In the genomic region with DNA sequence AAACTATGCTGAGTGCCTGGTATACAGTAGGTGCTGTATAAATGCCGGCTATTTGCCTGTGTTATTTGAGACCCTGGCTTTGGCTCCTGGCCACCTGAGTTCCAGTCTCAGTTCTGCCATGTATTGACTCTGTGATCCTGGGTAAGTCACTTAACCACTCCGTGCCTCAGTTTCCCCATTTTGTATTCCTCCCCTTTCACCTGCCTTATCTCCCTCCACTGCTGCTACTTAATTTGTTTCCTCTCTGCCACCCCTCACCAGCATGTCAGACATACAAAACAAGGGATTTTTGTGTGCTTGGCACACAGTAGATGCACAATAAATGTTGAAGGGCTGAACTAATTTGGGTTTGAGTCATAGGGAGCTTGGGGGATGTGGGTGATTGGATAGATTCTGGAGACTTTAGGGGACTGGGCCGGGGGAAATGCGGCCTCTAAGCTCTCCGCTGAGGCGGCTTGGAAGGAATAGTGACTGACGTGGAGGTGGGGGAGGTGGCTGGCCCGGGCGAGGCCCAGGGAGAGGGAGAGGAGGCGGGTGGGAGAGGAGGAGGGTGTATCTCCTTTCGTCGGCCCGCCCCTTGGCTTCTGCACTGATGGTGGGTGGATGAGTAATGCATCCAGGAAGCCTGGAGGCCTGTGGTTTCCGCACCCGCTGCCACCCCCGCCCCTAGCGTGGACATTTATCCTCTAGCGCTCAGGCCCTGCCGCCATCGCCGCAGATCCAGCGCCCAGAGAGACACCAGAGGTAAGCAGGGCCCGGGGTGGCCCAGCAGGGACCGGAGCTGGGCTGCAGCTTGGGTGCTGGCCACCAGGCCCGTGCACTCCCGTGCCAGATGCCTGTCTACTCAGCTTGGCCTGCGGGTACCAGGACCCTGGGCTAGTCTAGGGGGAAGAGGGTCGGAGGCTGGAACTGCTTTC, we compare ENCODE assay signal across 8 cellular contexts. TPM values are rescaled to one million over a fixed set of nuclear protein-coding genes. Genes with fewer than 3 reads are reported as not detected.
A peak's percentile ranks its signal among the peaks of the same experiment; 100 is the strongest.
DNase-seq lines count a peak whose midpoint lies in the region; ATAC-seq and TF ChIP-seq lines count a peak whose summit lies in the region.

A gene (plus strand): TSS at position 706 of the 917 bp plus-strand sequence. CDS start 980 bp downstream, outside the sequence.

- DNase-seq in COLO829 (ENCODE audit: low spot score), result peak; percentile 90
- peak; percentile 31 for DNase-seq in HuH-7.5 (ENCODE audit: low spot score)
- peak; percentile 47 to 69 (median 53) for DNase-seq in T-helper 17 cell
- DNase-seq in anterior cingulate cortex (lab: John Stamatoyannopoulos, UW), result peak in 44 of 58 donors; percentile 3 to 68 (median 34)
- DNase-seq in right cardiac atrium, result peak; percentile 94 to 96 (median 96)
- DNase-seq in uterus, result peak; percentile 89 to 96

- H3K36me3 Mint-ChIP-seq in T-helper 17 cell (ENCODE audit: low read depth), result peaks cover 5% of the 10 kb centered on the region

- TF ChIP-seq CTCF in uterus (IDR thresholded peaks at IDR 0.05), result peak in 1 of 4 experiments; percentile 16

- no peaks in the 10 kb centered on the region for H3K36me3 ChIP-seq in rectal smooth muscle tissue (ENCODE audit: control insufficient read depth, insufficient read depth, low read length)
- no peaks in the 10 kb centered on the region for H3K36me3 ChIP-seq in uterus

- H3K27me3 Mint-ChIP-seq in T-helper 17 cell, result no peaks in the 10 kb centered on the region

- 5% methylated on average over 28 of the region's 28 CpGs for WGBS in right cardiac atrium

- H3K4me1 ChIP-seq in right cardiac atrium (ENCODE audit: control insufficient read depth, insufficient read depth, low read length) (no peaks in the 10 kb centered on the region), rectal smooth muscle tissue (ENCODE audit: control insufficient read depth, insufficient read depth, low read length) (peaks cover 3% of the 10 kb centered on the region), uterus (no peaks in the 10 kb centered on the region)

- peak within 1 kb of the TSS; percentile 18 for H3K4me3 ChIP-seq in right cardiac atrium (ENCODE audit: low read length)
- H3K4me3 ChIP-seq in rectal smooth muscle tissue (ENCODE audit: low read length), result peak within 1 kb of the TSS; percentile 55
- peak within 1 kb of the TSS; percentile 43 to 51 for H3K4me3 ChIP-seq in uterus

- H3K27ac ChIP-seq in right cardiac atrium (ENCODE audit: low read length), result peak within 1 kb of the TSS; percentile 84
- peak within 1 kb of the TSS; percentile 84 for H3K27ac ChIP-seq in rectal smooth muscle tissue (ENCODE audit: low read depth, low read length)
- H3K27ac ChIP-seq in uterus, result peak within 1 kb of the TSS; percentile 88 to 91

- peak within 1 kb of the TSS; percentile 32 for H3K9ac ChIP-seq in rectal smooth muscle tissue (ENCODE audit: low read length)

- TF ChIP-seq POLR2A in uterus (IDR thresholded peaks at IDR 0.05), result peak; percentile 18 to 58

- peak within 1 kb of the TSS; percentile 94 for H3K4me3 Mint-ChIP-seq in T-helper 17 cell

- H3K9me3 ChIP-seq in T-helper 17 cell (ENCODE audit: control insufficient read depth, low read length, poor library complexity, severe bottlenecking) (no peaks in the 10 kb centered on the region), right cardiac atrium (ENCODE audit: control insufficient read depth, low read length) (no peaks in the 10 kb centered on the region), uterus (no peaks in the 10 kb centered on the region)

- peak; percentile 71 for ATAC-seq in GM21526 (IDR thresholded peaks at IDR 0.05; ENCODE audit: low FRiP score, unreplicated experiment)
- ATAC-seq in T-helper 17 cell, result peak; percentile 94
- ATAC-seq in right cardiac atrium, result peak; percentile 92 to 96

- intact Hi-C loops in right cardiac atrium (cut with DNase I), result no loop called here
- intact Hi-C loops in uterus (cut with DNase I; ENCODE audit: low total_unique reads), result no loop called here

- peak within 1 kb of the TSS; percentile 87 for H3K27ac Mint-ChIP-seq in T-helper 17 cell

- H3K27me3 ChIP-seq in right cardiac atrium (ENCODE audit: control insufficient read depth, insufficient read depth) (no peaks in the 10 kb centered on the region), rectal smooth muscle tissue (ENCODE audit: control insufficient read depth, insufficient read depth, low read length) (no peaks in the 10 kb centered on the region), uterus (no peaks in the 10 kb centered on the region)

- peaks cover 25% of the 10 kb centered on the region for H3K4me1 Mint-ChIP-seq in T-helper 17 cell

RNA-seq across cellular contexts. Expression of the gene that starts here (rescaled TPM):
- 100 to 1,000 TPM in 1 of 2 donors, 10 to 100 TPM in 1; 94.5 to 143 TPM for total RNA-seq in T-helper 17 cell
- 100 to 1,000 TPM; 254 to 515 (median 403) TPM for total RNA-seq in right cardiac atrium
- 284 TPM for polyA plus RNA-seq in right cardiac atrium
- total RNA-seq in uterus, result 100 to 1,000 TPM in 2 of 4 donors, 10 to 100 TPM in 2; 17.9 to 287 (median 111) TPM

Comparison
In these comparisons a context has a peak if more than half of its experiments do, and no peak if none do; other contexts are left out.
1. Peak in every context shown above with its lines: DNase-seq, ATAC-seq, H3K4me3 ChIP-seq and H3K27ac ChIP-seq.
2. DNase-seq: peak in every context shown above with its lines; median percentile 96 in right cardiac atrium; 92 in uterus; 90 in COLO829; 53 in T-helper 17 cell; 34 in anterior cingulate cortex; 31 in HuH-7.5.